1 cellular context compared by ENCODE assay signal in the genomic region with DNA sequence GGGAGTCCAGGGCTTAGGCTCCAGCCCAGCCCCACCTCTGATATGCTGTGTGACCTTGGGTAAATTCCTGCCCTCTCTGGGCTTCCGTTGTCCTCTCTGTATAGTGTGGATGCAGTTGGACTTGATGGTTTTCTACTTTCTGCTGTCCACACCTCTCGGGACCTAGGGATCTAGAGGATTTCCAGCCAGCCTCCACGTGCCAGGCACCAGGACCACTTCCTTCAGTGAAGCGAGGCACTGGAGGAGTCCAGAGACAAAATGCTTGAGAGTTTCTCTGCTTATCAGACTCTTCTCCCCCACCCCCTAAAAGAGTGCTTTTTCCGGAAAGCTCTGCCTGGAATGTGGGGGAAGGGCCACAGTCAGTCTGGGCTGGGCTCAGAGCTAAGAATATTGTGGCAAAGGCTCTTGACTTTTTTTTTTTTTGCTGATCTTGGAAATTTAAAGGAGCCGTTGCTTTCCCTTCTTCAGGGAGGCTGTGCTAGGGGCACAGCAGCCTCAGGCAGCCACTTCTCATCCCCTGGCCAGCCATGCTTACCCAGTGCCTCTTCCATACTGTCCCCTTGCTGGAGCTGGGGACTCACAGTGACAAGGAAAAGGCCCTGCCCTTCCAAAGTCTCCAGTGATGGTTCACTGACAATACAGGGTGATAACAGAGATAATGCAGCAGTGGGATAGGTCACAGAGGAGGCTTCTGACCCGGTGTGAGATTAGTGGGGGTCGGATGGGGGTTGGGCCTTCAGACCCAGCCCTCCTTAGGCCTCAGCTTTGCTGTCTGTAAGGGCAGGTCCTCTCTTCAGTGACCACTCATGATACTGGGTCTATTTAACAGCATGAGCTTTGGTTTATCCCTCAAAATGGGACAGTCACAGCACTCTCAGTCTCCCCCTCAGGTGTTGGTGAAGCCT.
TF ChIP-seq lines count a peak whose summit lies in the region.

No MANE protein-coding gene starts in this region.

TF ChIP-seq in K562, 482 proteins besides CTCF, POLR2A, EP300 and RAD21 (continued from another document and continues in another):
- TF ChIP-seq, protein P1, sequence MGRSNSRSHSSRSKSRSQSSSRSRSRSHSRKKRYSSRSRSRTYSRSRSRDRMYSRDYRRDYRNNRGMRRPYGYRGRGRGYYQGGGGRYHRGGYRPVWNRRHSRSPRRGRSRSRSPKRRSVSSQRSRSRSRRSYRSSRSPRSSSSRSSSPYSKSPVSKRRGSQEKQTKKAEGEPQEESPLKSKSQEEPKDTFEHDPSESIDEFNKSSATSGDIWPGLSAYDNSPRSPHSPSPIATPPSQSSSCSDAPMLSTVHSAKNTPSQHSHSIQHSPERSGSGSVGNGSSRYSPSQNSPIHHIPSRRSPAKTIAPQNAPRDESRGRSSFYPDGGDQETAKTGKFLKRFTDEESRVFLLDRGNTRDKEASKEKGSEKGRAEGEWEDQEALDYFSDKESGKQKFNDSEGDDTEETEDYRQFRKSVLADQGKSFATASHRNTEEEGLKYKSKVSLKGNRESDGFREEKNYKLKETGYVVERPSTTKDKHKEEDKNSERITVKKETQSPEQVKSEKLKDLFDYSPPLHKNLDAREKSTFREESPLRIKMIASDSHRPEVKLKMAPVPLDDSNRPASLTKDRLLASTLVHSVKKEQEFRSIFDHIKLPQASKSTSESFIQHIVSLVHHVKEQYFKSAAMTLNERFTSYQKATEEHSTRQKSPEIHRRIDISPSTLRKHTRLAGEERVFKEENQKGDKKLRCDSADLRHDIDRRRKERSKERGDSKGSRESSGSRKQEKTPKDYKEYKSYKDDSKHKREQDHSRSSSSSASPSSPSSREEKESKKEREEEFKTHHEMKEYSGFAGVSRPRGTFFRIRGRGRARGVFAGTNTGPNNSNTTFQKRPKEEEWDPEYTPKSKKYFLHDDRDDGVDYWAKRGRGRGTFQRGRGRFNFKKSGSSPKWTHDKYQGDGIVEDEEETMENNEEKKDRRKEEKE (IDR thresholded peaks at IDR 0.05; ENCODE audit: borderline replicate concordance in 1 of 2, control insufficient read depth in 1 of 2, low read depth in 2 of 2, low read length in 1 of 2) = no peak
- TF ChIP-seq JUN (IDR thresholded peaks at IDR 0.05; ENCODE audit: borderline replicate concordance, low read depth, low read length) (no peak), JUN (CRISPR knock-in tag; IDR thresholded peaks at IDR 0.05; ENCODE audit: borderline replicate concordance) (no peak), ADNP (tag; IDR thresholded peaks at IDR 0.05) (peak; percentile 95), MYBL2 (IDR thresholded peaks at IDR 0.05; ENCODE audit: low read depth) (no peak), MYBL2 (CRISPR knock-in tag; IDR thresholded peaks at IDR 0.05; ENCODE audit: borderline replicate concordance) (no peak), ETV6 (IDR thresholded peaks at IDR 0.05; ENCODE audit: borderline replicate concordance in 1 of 2, low read depth in 2 of 2, low read length in 1 of 2) (no peak), ETV6 (CRISPR knock-in tag; IDR thresholded peaks at IDR 0.05; ENCODE audit: borderline replicate concordance) (no peak), ZBED1 (IDR thresholded peaks at IDR 0.05) (no peak), TSC22D4 (tag; IDR thresholded peaks at IDR 0.05) (no peak), CCNT2 (IDR thresholded peaks at IDR 0.05; ENCODE audit: borderline replicate concordance, extremely low read depth, insufficient read length, low read depth, low read length) (no peak), NR2C1 (IDR thresholded peaks at IDR 0.05) (no peak), NR2C1 (tag; IDR thresholded peaks at IDR 0.05) (peak; percentile 28; the same call in 1 of the 2 replicates), TCF3 (CRISPR knock-in tag; IDR thresholded peaks at IDR 0.05) (no peak; the same call in 1 of the 2 replicates), KAT7 (CRISPR knock-in tag; IDR thresholded peaks at IDR 0.05; ENCODE audit: borderline replicate concordance) (0 out of 2 replicates have a peak, but pooled peaks have one; percentile 26), RBBP5 (IDR thresholded peaks at IDR 0.05; ENCODE audit: borderline replicate concordance, insufficient read depth, low read length, poor library complexity, severe bottlenecking) (no peak), PHTF2 (CRISPR knock-in tag; IDR thresholded peaks at IDR 0.05) (no peak), THRAP3 (IDR thresholded peaks at IDR 0.05; ENCODE audit: borderline replicate concordance) (no peak), CBFB (CRISPR knock-in tag; IDR thresholded peaks at IDR 0.05) (no peak), RFX1 (IDR thresholded peaks at IDR 0.05) (no peak), CHD1 (IDR thresholded peaks at IDR 0.05; ENCODE audit: low read length) (no peak), CHD2 (IDR thresholded peaks at IDR 0.05; ENCODE audit: low read depth, low read length) (peak; percentile 42; the same call in 1 of the 2 replicates), RBFOX2 (IDR thresholded peaks at IDR 0.05; ENCODE audit: low read depth, low read length) (peak; percentile 11; the same call in 1 of the 2 replicates), GABPB1 (CRISPR knock-in tag; IDR thresholded peaks at IDR 0.05) (0 out of 2 replicates have a peak, but pooled peaks have one; percentile 18), GATAD2A (IDR thresholded peaks at IDR 0.05) (no peak; the same call in 1 of the 2 replicates), NFIC (IDR thresholded peaks at IDR 0.05) (no peak), BHLHE40 (IDR thresholded peaks at IDR 0.05; ENCODE audit: low read length) (peak; percentile 27; the same call in 1 of the 2 replicates), PHF21A (IDR thresholded peaks at IDR 0.05; ENCODE audit: borderline replicate concordance, low read depth) (peak; percentile 67), ZKSCAN3 (CRISPR knock-in tag; IDR thresholded peaks at IDR 0.05) (no peak), ZNF232 (CRISPR knock-in tag; IDR thresholded peaks at IDR 0.05) (peak; percentile 26; the same call in 1 of the 2 replicates), SMARCA4 (IDR thresholded peaks at IDR 0.05) (peak; percentile 62; the same call in 1 of the 2 replicates), SMARCE1 (IDR thresholded peaks at IDR 0.05) (no peak; the same call in none of the 2 replicates), TOE1 (IDR thresholded peaks at IDR 0.05; ENCODE audit: borderline replicate concordance) (no peak; the same call in 1 of the 2 replicates), TOE1 (CRISPR knock-in tag; IDR thresholded peaks at IDR 0.05; ENCODE audit: borderline replicate concordance, low read depth) (no peak), RAD51 (IDR thresholded peaks at IDR 0.05; ENCODE audit: borderline replicate concordance, low read depth) (peak; percentile 17; the same call in 1 of the 2 replicates), CBX2 (IDR thresholded peaks at IDR 0.05; ENCODE audit: insufficient read depth, low read length, poor library complexity, severe bottlenecking) (no peak)
- TF ChIP-seq, protein P2, sequence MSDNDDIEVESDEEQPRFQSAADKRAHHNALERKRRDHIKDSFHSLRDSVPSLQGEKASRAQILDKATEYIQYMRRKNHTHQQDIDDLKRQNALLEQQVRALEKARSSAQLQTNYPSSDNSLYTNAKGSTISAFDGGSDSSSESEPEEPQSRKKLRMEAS (CRISPR knock-in tag; IDR thresholded peaks at IDR 0.05) = peak; percentile 30; the same call in 1 of the 2 replicates
- TF ChIP-seq, protein P3, sequence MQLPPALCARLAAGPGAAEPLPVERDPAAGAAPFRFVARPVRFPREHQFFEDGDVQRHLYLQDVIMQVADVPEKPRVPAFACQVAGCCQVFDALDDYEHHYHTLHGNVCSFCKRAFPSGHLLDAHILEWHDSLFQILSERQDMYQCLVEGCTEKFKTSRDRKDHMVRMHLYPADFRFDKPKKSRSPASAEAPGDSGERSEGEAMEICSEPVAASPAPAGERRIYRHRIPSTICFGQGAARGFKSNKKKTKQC (CRISPR knock-in tag; IDR thresholded peaks at IDR 0.05) = no peak
- TF ChIP-seq, protein P4, sequence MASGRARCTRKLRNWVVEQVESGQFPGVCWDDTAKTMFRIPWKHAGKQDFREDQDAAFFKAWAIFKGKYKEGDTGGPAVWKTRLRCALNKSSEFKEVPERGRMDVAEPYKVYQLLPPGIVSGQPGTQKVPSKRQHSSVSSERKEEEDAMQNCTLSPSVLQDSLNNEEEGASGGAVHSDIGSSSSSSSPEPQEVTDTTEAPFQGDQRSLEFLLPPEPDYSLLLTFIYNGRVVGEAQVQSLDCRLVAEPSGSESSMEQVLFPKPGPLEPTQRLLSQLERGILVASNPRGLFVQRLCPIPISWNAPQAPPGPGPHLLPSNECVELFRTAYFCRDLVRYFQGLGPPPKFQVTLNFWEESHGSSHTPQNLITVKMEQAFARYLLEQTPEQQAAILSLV (tag; IDR thresholded peaks at IDR 0.05) = no peak
- TF ChIP-seq, protein P5, sequence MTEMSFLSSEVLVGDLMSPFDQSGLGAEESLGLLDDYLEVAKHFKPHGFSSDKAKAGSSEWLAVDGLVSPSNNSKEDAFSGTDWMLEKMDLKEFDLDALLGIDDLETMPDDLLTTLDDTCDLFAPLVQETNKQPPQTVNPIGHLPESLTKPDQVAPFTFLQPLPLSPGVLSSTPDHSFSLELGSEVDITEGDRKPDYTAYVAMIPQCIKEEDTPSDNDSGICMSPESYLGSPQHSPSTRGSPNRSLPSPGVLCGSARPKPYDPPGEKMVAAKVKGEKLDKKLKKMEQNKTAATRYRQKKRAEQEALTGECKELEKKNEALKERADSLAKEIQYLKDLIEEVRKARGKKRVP (CRISPR knock-in tag; IDR thresholded peaks at IDR 0.05) = no peak
- TF ChIP-seq, protein P6, sequence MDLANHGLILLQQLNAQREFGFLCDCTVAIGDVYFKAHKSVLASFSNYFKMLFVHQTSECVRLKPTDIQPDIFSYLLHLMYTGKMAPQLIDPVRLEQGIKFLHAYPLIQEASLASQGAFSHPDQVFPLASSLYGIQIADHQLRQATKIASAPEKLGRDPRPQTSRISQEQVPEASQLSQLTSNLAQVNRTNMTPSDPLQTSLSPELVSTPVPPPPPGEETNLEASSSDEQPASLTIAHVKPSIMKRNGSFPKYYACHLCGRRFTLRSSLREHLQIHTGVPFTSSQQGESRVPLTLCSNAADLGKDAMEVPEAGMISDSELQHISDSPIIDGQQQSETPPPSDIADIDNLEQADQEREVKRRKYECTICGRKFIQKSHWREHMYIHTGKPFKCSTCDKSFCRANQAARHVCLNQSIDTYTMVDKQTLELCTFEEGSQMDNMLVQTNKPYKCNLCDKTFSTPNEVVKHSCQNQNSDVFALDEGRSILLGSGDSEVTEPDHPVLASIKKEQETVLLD (IDR thresholded peaks at IDR 0.05) = peak; percentile 8; the same call in 1 of the 2 replicates
- TF ChIP-seq, protein P7, sequence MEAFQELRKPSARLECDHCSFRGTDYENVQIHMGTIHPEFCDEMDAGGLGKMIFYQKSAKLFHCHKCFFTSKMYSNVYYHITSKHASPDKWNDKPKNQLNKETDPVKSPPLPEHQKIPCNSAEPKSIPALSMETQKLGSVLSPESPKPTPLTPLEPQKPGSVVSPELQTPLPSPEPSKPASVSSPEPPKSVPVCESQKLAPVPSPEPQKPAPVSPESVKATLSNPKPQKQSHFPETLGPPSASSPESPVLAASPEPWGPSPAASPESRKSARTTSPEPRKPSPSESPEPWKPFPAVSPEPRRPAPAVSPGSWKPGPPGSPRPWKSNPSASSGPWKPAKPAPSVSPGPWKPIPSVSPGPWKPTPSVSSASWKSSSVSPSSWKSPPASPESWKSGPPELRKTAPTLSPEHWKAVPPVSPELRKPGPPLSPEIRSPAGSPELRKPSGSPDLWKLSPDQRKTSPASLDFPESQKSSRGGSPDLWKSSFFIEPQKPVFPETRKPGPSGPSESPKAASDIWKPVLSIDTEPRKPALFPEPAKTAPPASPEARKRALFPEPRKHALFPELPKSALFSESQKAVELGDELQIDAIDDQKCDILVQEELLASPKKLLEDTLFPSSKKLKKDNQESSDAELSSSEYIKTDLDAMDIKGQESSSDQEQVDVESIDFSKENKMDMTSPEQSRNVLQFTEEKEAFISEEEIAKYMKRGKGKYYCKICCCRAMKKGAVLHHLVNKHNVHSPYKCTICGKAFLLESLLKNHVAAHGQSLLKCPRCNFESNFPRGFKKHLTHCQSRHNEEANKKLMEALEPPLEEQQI (IDR thresholded peaks at IDR 0.05) = no peak
- TF ChIP-seq, protein P8, sequence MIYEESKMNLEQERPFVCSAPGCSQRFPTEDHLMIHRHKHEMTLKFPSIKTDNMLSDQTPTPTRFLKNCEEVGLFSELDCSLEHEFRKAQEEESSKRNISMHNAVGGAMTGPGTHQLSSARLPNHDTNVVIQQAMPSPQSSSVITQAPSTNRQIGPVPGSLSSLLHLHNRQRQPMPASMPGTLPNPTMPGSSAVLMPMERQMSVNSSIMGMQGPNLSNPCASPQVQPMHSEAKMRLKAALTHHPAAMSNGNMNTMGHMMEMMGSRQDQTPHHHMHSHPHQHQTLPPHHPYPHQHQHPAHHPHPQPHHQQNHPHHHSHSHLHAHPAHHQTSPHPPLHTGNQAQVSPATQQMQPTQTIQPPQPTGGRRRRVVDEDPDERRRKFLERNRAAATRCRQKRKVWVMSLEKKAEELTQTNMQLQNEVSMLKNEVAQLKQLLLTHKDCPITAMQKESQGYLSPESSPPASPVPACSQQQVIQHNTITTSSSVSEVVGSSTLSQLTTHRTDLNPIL (CRISPR knock-in tag; IDR thresholded peaks at IDR 0.05) = no peak
- TF ChIP-seq, protein P9, sequence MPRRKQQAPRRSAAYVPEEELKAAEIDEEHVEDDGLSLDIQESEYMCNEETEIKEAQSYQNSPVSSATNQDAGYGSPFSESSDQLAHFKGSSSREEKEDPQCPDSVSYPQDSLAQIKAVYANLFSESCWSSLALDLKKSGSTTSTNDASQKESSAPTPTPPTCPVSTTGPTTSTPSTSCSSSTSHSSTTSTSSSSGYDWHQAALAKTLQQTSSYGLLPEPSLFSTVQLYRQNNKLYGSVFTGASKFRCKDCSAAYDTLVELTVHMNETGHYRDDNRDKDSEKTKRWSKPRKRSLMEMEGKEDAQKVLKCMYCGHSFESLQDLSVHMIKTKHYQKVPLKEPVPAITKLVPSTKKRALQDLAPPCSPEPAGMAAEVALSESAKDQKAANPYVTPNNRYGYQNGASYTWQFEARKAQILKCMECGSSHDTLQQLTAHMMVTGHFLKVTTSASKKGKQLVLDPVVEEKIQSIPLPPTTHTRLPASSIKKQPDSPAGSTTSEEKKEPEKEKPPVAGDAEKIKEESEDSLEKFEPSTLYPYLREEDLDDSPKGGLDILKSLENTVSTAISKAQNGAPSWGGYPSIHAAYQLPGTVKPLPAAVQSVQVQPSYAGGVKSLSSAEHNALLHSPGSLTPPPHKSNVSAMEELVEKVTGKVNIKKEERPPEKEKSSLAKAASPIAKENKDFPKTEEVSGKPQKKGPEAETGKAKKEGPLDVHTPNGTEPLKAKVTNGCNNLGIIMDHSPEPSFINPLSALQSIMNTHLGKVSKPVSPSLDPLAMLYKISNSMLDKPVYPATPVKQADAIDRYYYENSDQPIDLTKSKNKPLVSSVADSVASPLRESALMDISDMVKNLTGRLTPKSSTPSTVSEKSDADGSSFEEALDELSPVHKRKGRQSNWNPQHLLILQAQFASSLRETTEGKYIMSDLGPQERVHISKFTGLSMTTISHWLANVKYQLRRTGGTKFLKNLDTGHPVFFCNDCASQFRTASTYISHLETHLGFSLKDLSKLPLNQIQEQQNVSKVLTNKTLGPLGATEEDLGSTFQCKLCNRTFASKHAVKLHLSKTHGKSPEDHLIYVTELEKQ (CRISPR knock-in tag; IDR thresholded peaks at IDR 0.05) = no peak
- TF ChIP-seq, protein P10, sequence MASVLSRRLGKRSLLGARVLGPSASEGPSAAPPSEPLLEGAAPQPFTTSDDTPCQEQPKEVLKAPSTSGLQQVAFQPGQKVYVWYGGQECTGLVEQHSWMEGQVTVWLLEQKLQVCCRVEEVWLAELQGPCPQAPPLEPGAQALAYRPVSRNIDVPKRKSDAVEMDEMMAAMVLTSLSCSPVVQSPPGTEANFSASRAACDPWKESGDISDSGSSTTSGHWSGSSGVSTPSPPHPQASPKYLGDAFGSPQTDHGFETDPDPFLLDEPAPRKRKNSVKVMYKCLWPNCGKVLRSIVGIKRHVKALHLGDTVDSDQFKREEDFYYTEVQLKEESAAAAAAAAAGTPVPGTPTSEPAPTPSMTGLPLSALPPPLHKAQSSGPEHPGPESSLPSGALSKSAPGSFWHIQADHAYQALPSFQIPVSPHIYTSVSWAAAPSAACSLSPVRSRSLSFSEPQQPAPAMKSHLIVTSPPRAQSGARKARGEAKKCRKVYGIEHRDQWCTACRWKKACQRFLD (CRISPR knock-in tag; IDR thresholded peaks at IDR 0.05) = peak; percentile 70; the same call in 1 of the 2 replicates
